In the genomic region with DNA sequence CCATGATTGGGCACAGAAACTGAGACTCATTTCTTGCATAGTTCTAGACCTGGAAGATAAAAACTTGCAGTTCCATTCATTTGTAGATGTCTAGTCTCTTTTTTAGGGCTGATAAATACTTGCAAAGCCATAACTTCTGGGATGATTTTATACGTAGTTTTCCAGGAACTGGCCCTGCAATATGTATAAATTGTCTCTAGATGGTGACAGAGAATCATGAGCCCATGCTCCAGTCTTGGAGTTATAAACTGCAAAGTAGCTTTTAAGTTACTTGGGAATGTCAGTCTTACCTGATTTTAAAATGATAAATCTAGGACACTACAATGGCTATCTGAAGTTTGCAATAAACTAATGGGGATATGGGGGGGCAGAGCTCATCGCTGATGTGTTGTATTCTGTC, we compare ENCODE assay signal across 2 cellular contexts.
TF ChIP-seq lines count a peak whose summit lies in the region.

No MANE protein-coding gene starts in this region.

TF ChIP-seq in SK-N-SH, 30 proteins besides CTCF, POLR2A, EP300 and RAD21 (continued from another document):
- TF ChIP-seq NRF1 (IDR thresholded peaks at IDR 0.05; ENCODE audit: low read depth, low read length) (no peak), SMC3 (IDR thresholded peaks at IDR 0.05; ENCODE audit: low read depth, low read length) (no peak; the same call in 1 of the 2 replicates), TEAD4 (IDR thresholded peaks at IDR 0.05; ENCODE audit: borderline replicate concordance, insufficient read depth) (no peak), TAF1 (IDR thresholded peaks at IDR 0.05; ENCODE audit: borderline replicate concordance, low read depth, low read length) (no peak), MXI1 (IDR thresholded peaks at IDR 0.05; ENCODE audit: low read depth, low read length) (no peak), RXRA (IDR thresholded peaks at IDR 0.05; ENCODE audit: borderline replicate concordance, low read depth) (no peak), FOXJ3 (CRISPR knock-in tag; IDR thresholded peaks at IDR 0.05) (no peak)
- TF ChIP-seq, protein P1, sequence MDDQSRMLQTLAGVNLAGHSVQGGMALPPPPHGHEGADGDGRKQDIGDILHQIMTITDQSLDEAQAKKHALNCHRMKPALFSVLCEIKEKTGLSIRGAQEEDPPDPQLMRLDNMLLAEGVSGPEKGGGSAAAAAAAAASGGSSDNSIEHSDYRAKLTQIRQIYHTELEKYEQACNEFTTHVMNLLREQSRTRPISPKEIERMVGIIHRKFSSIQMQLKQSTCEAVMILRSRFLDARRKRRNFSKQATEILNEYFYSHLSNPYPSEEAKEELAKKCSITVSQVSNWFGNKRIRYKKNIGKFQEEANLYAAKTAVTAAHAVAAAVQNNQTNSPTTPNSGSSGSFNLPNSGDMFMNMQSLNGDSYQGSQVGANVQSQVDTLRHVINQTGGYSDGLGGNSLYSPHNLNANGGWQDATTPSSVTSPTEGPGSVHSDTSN (IDR thresholded peaks at IDR 0.05) = no peak

TF ChIP-seq in SK-N-SH treated with all-trans-retinoic acid at 6 μM for 48 hours, 23 proteins besides CTCF, POLR2A, EP300 and RAD21 (continued from another document):
- TF ChIP-seq, protein P2, sequence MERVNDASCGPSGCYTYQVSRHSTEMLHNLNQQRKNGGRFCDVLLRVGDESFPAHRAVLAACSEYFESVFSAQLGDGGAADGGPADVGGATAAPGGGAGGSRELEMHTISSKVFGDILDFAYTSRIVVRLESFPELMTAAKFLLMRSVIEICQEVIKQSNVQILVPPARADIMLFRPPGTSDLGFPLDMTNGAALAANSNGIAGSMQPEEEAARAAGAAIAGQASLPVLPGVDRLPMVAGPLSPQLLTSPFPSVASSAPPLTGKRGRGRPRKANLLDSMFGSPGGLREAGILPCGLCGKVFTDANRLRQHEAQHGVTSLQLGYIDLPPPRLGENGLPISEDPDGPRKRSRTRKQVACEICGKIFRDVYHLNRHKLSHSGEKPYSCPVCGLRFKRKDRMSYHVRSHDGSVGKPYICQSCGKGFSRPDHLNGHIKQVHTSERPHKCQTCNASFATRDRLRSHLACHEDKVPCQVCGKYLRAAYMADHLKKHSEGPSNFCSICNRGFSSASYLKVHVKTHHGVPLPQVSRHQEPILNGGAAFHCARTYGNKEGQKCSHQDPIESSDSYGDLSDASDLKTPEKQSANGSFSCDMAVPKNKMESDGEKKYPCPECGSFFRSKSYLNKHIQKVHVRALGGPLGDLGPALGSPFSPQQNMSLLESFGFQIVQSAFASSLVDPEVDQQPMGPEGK (CRISPR knock-in tag; IDR thresholded peaks at IDR 0.05; ENCODE audit: borderline replicate concordance) = no peak
- TF ChIP-seq ISL1 (CRISPR knock-in tag; IDR thresholded peaks at IDR 0.05) (no peak), BACH2 (CRISPR knock-in tag; IDR thresholded peaks at IDR 0.05; ENCODE audit: borderline replicate concordance) (no peak), CSDC2 (CRISPR knock-in tag; IDR thresholded peaks at IDR 0.05) (no peak), TCF4 (CRISPR knock-in tag; IDR thresholded peaks at IDR 0.05; ENCODE audit: borderline replicate concordance) (no peak)
